ENCODE assay signal across 8 cellular contexts in the genomic region with DNA sequence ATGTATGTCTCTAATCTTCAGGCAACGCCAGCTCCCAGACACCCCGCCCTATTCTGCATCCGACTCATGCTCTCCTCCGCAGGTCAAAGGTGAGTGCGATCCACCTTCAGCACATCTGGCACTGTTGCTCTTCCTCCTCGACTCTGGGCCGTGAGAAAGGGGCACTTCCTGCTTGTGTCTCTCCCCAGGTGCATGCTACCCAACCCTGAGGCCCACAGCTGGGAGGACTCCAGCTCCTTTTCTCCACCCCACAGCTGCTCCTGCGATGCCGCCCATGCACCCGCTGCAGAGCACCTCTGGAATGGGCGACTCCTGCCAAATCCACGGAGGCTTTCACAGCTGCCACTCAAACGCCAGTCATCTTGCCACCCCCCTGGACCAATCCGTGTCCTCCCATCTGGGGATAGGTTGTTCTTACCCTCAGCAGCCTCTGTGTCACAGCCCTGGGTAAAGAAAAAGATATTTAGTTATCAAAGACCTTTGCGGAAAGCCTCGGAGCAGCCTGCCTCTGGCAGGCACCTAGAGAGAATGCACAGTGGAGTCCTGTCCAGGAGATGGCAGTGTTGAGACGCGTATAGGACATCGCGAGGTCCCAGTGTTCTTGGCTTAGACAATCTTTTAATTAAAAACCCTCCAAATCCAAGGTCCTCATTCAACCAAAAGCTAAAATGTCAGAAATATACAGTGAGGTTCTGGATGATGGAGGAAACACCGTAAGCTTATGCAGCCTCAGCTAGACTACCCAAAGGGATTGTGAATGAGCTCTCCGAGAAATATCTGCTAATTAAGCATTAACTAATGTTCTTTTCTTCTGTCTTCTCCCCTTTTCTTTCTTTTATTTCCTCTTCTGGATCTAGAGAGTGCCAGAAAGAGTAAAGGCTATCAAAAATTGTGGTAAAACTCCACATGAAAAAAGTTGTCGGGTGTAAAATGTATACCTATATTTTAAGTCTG. TPM values are rescaled to one million over a fixed set of nuclear protein-coding genes. Genes with fewer than 3 reads are reported as not detected.
DNase-seq lines count a peak whose midpoint lies in the region; ATAC-seq, FAIRE-seq and TF ChIP-seq lines count a peak whose summit lies in the region.

No MANE protein-coding gene starts in this region.

- H3K9me3 ChIP-seq in A673 (ENCODE audit: low read depth, low read length, poor library complexity, severe bottlenecking) (no peaks in the 10 kb centered on the region), kidney (ENCODE audit: control insufficient read depth in 1 of 2, low read length in 2 of 2) (no peaks in the 10 kb centered on the region)

- H3K27ac Mint-ChIP-seq in MCF 10A (ENCODE audit: low read depth, unreplicated experiment), result no peak overlapping the region

- H3K36me3 ChIP-seq in A673 (ENCODE audit: insufficient read depth, low read length, poor library complexity, severe bottlenecking), result no peaks in the 10 kb centered on the region
- H3K36me3 ChIP-seq in kidney (ENCODE audit: control insufficient read depth in 1 of 2, insufficient read depth in 2 of 2, low read length in 2 of 2), result no peaks in the 10 kb centered on the region

- H3K4me3 ChIP-seq in A673 (ENCODE audit: low read depth, low read length, poor library complexity, severe bottlenecking), result peak overlapping the region; percentile 25
- no peak overlapping the region for H3K4me3 ChIP-seq in kidney (ENCODE audit: low read length in 2 of 2)

- H3K27me3 Mint-ChIP-seq in MCF 10A (ENCODE audit: insufficient read depth, unreplicated experiment), result no peaks in the 10 kb centered on the region

- CTCF ChIA-PET in A673 (lab: Charles Lee) (interaction anchor here (0.5 to 2.0 kb wide), 5 partner anchors 18 to 842 kb away, joined by 4 to 10 read pairs (median 5); no protein-coding TSS in a partner anchor), MCF 10A (lab: Yijun Ruan, JAX) (interaction anchor here (0.5 to 6.8 kb wide), 87 partner anchors 8 to 1979 kb away, joined by 3 to 79 read pairs (median 4); a partner anchor contains a TSS)

- TF ChIP-seq CTCF in A673 (conservative IDR thresholded peaks at IDR 0.05; ENCODE audit: low read depth, low read length), result peak; percentile 95
- peak; percentile 94 for TF ChIP-seq CTCF in MCF 10A (IDR thresholded peaks at IDR 0.05; ENCODE audit: unreplicated experiment)
- peak; percentile 91 for TF ChIP-seq CTCF in kidney (IDR thresholded peaks at IDR 0.05; ENCODE audit: borderline replicate concordance, extremely low read depth, insufficient read depth)

- H3K4me1 ChIP-seq in A673 (ENCODE audit: insufficient read depth, low read length, poor library complexity, severe bottlenecking) (no peaks in the 10 kb centered on the region), kidney (ENCODE audit: control insufficient read depth in 1 of 2, insufficient read depth in 1 of 2, low read depth in 1 of 2, low read length in 2 of 2) (peaks cover 2 to 5% of the 10 kb centered on the region in 2 donors)

- H3K9ac ChIP-seq in kidney (ENCODE audit: low read length in 2 of 2), result no peak overlapping the region

- intact Hi-C loops in A673 (cut with micrococcal nuclease; ENCODE audit: unreplicated experiment), result loop anchor here (1.0 to 5.0 kb wide), 3 partner anchors 97 to 841 kb away; no protein-coding TSS in a partner anchor
- intact Hi-C loops in MCF 10A (cut with micrococcal nuclease), result loop anchor here (1.0 to 2.0 kb wide), 4 partner anchors 140 to 1135 kb away; a partner anchor contains a TSS
- intact Hi-C loops in kidney (cut with DNase I), result no loop called here

- POLR2A ChIA-PET in A673 (lab: Charles Lee; ENCODE audit: low non-redundant PET) (interaction anchor here (0.6 kb wide), 1 partner anchor 698 kb away, joined by 3 read pairs; no protein-coding TSS in a partner anchor), MCF 10A (lab: Yijun Ruan, JAX) (interaction anchor here (0.5 to 1.5 kb wide), 6 partner anchors 21 to 851 kb away, joined by 3 to 9 read pairs (median 3); no protein-coding TSS in a partner anchor)

- peaks cover 7% of the 10 kb centered on the region for H3K4me1 Mint-ChIP-seq in MCF 10A (ENCODE audit: insufficient read depth, unreplicated experiment)

- H3K4me3 Mint-ChIP-seq in MCF 10A (ENCODE audit: unreplicated experiment), result peak overlapping the region; percentile 60

- ATAC-seq in GM18508 (IDR thresholded peaks at IDR 0.05; ENCODE audit: insufficient read depth, unreplicated experiment), result peak; percentile 95
- peak; percentile 94 for ATAC-seq in HG02981 (IDR thresholded peaks at IDR 0.05; ENCODE audit: unreplicated experiment)

- no peaks in the 10 kb centered on the region for H3K36me3 Mint-ChIP-seq in MCF 10A (ENCODE audit: insufficient read depth, unreplicated experiment)

- H3K9me3 Mint-ChIP-seq in MCF 10A (ENCODE audit: unreplicated experiment), result no peaks in the 10 kb centered on the region

- no peaks in the 10 kb centered on the region for H3K27me3 ChIP-seq in A673 (replicated peaks; ENCODE audit: insufficient read depth, low read depth, low read length, poor library complexity)

- DNase-seq in A673 (ENCODE audit: low spot score) (peak; percentile 85), NCI-H2081 (lab: John Stamatoyannopoulos, UW) (peak; percentile 65 to 79), UCSD-AML1 (lab: John Stamatoyannopoulos, UW; ENCODE audit: unreplicated experiment) (peak; percentile 49), MCF 10A (ENCODE audit: unreplicated experiment) (peak; percentile 83), kidney (no peak)
- peak; percentile 9 to 35 for DNase-seq in stimulated activated CD4-positive, alpha-beta T cell treated with anti-CD3 and anti-CD28 coated beads, Interleukin-1b, Interleukin-23, amount 100 ng/mL, for 1 hour (ENCODE audit: low read depth in 2 of 2)

- BruUV-seq in A673 (replicated peaks; lab: Mats Ljungman, UMichigan) (no TSS peak), MCF 10A (replicated peaks; lab: Mats Ljungman, UMichigan) (no TSS peak)

- H3K27ac ChIP-seq in A673 (ENCODE audit: low read depth, low read length, poor library complexity, severe bottlenecking), result no peak overlapping the region
- H3K27ac ChIP-seq in kidney (ENCODE audit: low read depth in 2 of 2, low read length in 2 of 2), result no peak overlapping the region

- FAIRE-seq in kidney (lab: Jason Lieb, UNC), result peak; percentile 47

RNA-seq across cellular contexts. Expression of a gene that starts 54.3 kb away (rescaled TPM):
- total RNA-seq in A673 (2021), result not detected in 2 replicates
- total RNA-seq in MCF 10A (2022), result not detected in 2 replicates
- total RNA-seq in kidney, result 0.82 TPM
- polyA plus RNA-seq in kidney (ENCODE audit: insufficient read depth, low read depth, low replicate concordance), result 1.6 TPM
